In the genomic region with DNA sequence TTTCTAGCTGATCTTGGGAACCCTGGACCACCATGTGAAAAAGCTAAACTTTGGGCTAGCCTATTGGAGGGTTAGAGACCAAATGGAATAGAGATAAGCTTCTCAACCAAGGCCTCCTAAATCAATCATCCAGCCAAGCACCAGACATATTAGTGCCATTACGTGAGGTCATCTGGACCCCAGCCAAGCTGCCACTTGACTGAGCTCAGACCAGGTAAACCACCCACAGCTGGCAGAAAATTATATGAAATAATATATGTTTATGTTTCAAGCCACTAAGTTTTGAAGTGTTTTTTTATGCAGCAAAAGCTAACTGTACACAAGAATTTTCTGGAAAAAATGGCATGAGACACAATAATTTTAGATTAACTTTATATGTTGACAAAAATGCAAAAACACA, we compare ENCODE assay signal across 19 cellular contexts.
DNase-seq lines count a peak whose midpoint lies in the region; FAIRE-seq and TF ChIP-seq lines count a peak whose summit lies in the region.
"Had no signal": no experiment of that assay in that cellular context is flagged by ENCODE, and none has a peak within 500 bp of the region (broad histone marks: within the 10 kb centered on the region; RNA-seq: fewer than 3 reads in every experiment).

No MANE protein-coding gene starts in this region.

- no peaks in the 10 kb centered on the region for H3K4me1 ChIP-seq in ascending aorta
- H3K4me1 ChIP-seq in sigmoid colon, result no peaks in the 10 kb centered on the region
- H3K4me1 ChIP-seq: testis had no signal

- H3K36me3 ChIP-seq in bronchial epithelial cell (ENCODE audit: control insufficient read depth, insufficient read depth, low read length) (no peaks in the 10 kb centered on the region), ascending aorta (no peaks in the 10 kb centered on the region), sigmoid colon (no peaks in the 10 kb centered on the region)

- H3K9me3 ChIP-seq in ascending aorta (no peaks in the 10 kb centered on the region), sigmoid colon (no peaks in the 10 kb centered on the region)
- H3K9me3 ChIP-seq: testis had no signal

- DNase-seq in NCI-H1092 treated with DMSO at 0.1 percent for 48 hours (lab: John Stamatoyannopoulos, UW) (peak; percentile 9), NCI-H1092 (lab: John Stamatoyannopoulos, UW) (no peak), NCI-H1105 (lab: John Stamatoyannopoulos, UW) (peak; percentile 66), NCI-H524 treated with DMSO at 0.1 percent for 48 hours (lab: John Stamatoyannopoulos, UW) (peak; percentile 3), bronchial epithelial cell (ENCODE audit: low read depth) (peak; percentile 12), ascending aorta (ENCODE audit: low spot score in 2 of 2) (no peak), coronary artery (ENCODE audit: low spot score) (no peak), sigmoid colon (no peak)
- DNase-seq: 8988T; activated naive CD4-positive, alpha-beta T cell treated with anti-CD3 and anti-CD28 coated beads, Interleukin-2, amount 50 U/mL, for 16 hours; CD8-positive, alpha-beta memory T cell; central memory CD4-positive, alpha-beta T cell; GOT3; head of caudate nucleus; NCI-H1048; OCI-M1; stimulated activated CD4-positive, alpha-beta T cell treated with anti-CD3 and anti-CD28 coated beads, Interleukin-2, amount 100 ng/mL, for 24 hours; testis had no signal

- TF ChIP-seq EP300 in sigmoid colon (IDR thresholded peaks at IDR 0.05), result no peak

- intact Hi-C loops in ascending aorta (cut with DNase I) (no loop called here), sigmoid colon (cut with DNase I) (no loop called here)

- 27 to 68% methylated on average over 1 of the region's 1 CpG for WGBS in sigmoid colon, 2 donors

- H3K27ac ChIP-seq in ascending aorta, result no peak overlapping the region
- H3K27ac ChIP-seq in coronary artery, result no peak overlapping the region
- no peak overlapping the region for H3K27ac ChIP-seq in sigmoid colon
- H3K27ac ChIP-seq: skin epidermis, testis had no signal

- no peak for FAIRE-seq in bronchial epithelial cell (lab: Jason Lieb, UNC)

- H3K27me3 ChIP-seq in bronchial epithelial cell (ENCODE audit: control insufficient read depth, insufficient read depth, low read length), result no peaks in the 10 kb centered on the region
- no peaks in the 10 kb centered on the region for H3K27me3 ChIP-seq in ascending aorta
- H3K27me3 ChIP-seq in sigmoid colon, result no peaks in the 10 kb centered on the region
- H3K27me3 ChIP-seq: testis had no signal

- TF ChIP-seq POLR2A in sigmoid colon (IDR thresholded peaks at IDR 0.05), result no peak

- TF ChIP-seq CTCF in bronchial epithelial cell (IDR thresholded peaks at IDR 0.05; ENCODE audit: insufficient read depth, low read length, severe bottlenecking) (no peak), ascending aorta (IDR thresholded peaks at IDR 0.05) (no peak), coronary artery (IDR thresholded peaks at IDR 0.05) (no peak), sigmoid colon (IDR thresholded peaks at IDR 0.05) (no peak)

- no peak overlapping the region for H3K4me3 ChIP-seq in bronchial epithelial cell (ENCODE audit: low read depth, low read length)
- H3K4me3 ChIP-seq in ascending aorta, result no peak overlapping the region
- no peak overlapping the region for H3K4me3 ChIP-seq in coronary artery
- no peak overlapping the region for H3K4me3 ChIP-seq in sigmoid colon
- H3K4me3 ChIP-seq: skin epidermis, testis had no signal

Comparison
In these comparisons a context has a peak if more than half of its experiments do, and no peak if none do; other contexts are left out.
1. DNase-seq: peak in NCI-H1092 treated with DMSO at 0.1 percent for 48 hours (single experiment), NCI-H1105 (single experiment), NCI-H524 treated with DMSO at 0.1 percent for 48 hours (single experiment) and bronchial epithelial cell (single experiment); none in NCI-H1092 (single experiment), ascending aorta (0 of 2), coronary artery (single experiment) and sigmoid colon (single experiment).